ENCODE assay signal across 24 cellular contexts in the genomic region with DNA sequence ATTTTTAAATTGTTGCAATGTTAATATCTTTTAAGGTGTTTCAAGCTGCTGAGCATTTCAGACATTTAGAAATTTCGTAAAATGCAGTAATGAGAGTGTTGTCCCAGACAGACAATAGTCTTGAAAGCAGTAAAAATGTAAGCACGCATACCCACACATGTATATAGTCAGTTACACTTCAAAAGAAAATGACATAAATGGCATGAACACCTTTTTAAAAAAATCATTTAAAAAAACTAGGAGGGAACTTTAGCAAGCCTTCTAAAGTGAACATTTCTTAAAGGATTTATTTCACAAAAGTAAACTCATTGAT.
"Had no signal": no experiment of that assay in that cellular context is flagged by ENCODE, and none has a peak within 500 bp of the region (broad histone marks: within the 10 kb centered on the region; RNA-seq: fewer than 3 reads in every experiment).

No MANE protein-coding gene starts in this region.

- H3K4me3 Mint-ChIP-seq: mesothelial cell of epicardium, naive B cell had no signal

- H3K27me3 ChIP-seq: dorsolateral prefrontal cortex, esophagus muscularis mucosa, foreskin keratinocyte, heart right ventricle, left lung had no signal

- H3K4me3 ChIP-seq: coronary artery, dorsolateral prefrontal cortex, esophagus muscularis mucosa, heart right ventricle, left lung, lower lobe of right lung, mucosa of descending colon had no signal

- ATAC-seq: foreskin keratinocyte, left lung, lower lobe of right lung, mucosa of descending colon had no signal

- H3K36me3 Mint-ChIP-seq: naive B cell had no signal

- H3K36me3 ChIP-seq: esophagus muscularis mucosa, heart right ventricle, left lung, lower lobe of right lung had no signal

- H3K4me1 Mint-ChIP-seq: naive B cell had no signal

- H3K4me1 ChIP-seq: foreskin keratinocyte had no signal

- DNase-seq: dermis blood vessel endothelial cell; dorsolateral prefrontal cortex; effector CD4-positive, alpha-beta T cell; effector memory CD4-positive, alpha-beta T cell; foreskin keratinocyte; glutamatergic neuron; head of caudate nucleus; heart right ventricle; hippocampal formation; left cardiac atrium; left lung; left ventricle myocardium superior; lower lobe of right lung; mesenchymal stem cell; mucosa of descending colon; naive B cell had no signal

- H3K27ac Mint-ChIP-seq: mesothelial cell of epicardium, naive B cell had no signal

- FAIRE-seq: colon, endothelial cell of umbilical vein, frontal cortex, islet of Langerhans, keratinocyte had no signal

- H3K9me3 ChIP-seq: esophagus muscularis mucosa, left lung, lower lobe of right lung, mucosa of descending colon had no signal

- H3K27ac ChIP-seq: dorsolateral prefrontal cortex, esophagus muscularis mucosa, foreskin keratinocyte, left lung, lower lobe of right lung had no signal
